2 cellular contexts compared by ENCODE assay signal in genomic region chr3:50267280-50267913, GRCh38.
TF ChIP-seq lines count a peak whose summit lies in the region.

No MANE protein-coding gene starts in this region.

TF ChIP-seq in GM23338, 12 proteins besides CTCF, POLR2A, EP300 and RAD21:
- TF ChIP-seq POLR2AphosphoS5 (IDR thresholded peaks at IDR 0.05; ENCODE audit: low read depth), result no peak
- no peak for TF ChIP-seq EZH2 (IDR thresholded peaks at IDR 0.05; ENCODE audit: low read depth, unreplicated experiment)
- no peak for TF ChIP-seq CREB1 (CRISPR knock-in tag; IDR thresholded peaks at IDR 0.05; ENCODE audit: low read depth)
- TF ChIP-seq JUNB (IDR thresholded peaks at IDR 0.05; ENCODE audit: unreplicated experiment), result no peak
- TF ChIP-seq ZNF114 (CRISPR knock-in tag; IDR thresholded peaks at IDR 0.05), result no peak
- no peak for TF ChIP-seq EZH2phosphoT487 (IDR thresholded peaks at IDR 0.05; ENCODE audit: unreplicated experiment)

TF ChIP-seq in K562, 482 proteins besides CTCF, POLR2A, EP300 and RAD21:
- TF ChIP-seq HMG20A (CRISPR knock-in tag; conservative IDR thresholded peaks at IDR 0.05) (no peak), ZFP91 (CRISPR knock-in tag; IDR thresholded peaks at IDR 0.05) (peak; percentile 89), VEZF1 (CRISPR knock-in tag; IDR thresholded peaks at IDR 0.05) (peak; percentile 30; the same call in 1 of the 2 replicates), POLR2G (IDR thresholded peaks at IDR 0.05; ENCODE audit: low read depth, low read length) (peak; percentile 37), TFAP4 (CRISPR knock-in tag; IDR thresholded peaks at IDR 0.05; ENCODE audit: borderline replicate concordance) (peak; percentile 71; the same call in 1 of the 2 replicates)
TF ChIP-seq in K562: peak in this region for 4.
